In the genomic region with DNA sequence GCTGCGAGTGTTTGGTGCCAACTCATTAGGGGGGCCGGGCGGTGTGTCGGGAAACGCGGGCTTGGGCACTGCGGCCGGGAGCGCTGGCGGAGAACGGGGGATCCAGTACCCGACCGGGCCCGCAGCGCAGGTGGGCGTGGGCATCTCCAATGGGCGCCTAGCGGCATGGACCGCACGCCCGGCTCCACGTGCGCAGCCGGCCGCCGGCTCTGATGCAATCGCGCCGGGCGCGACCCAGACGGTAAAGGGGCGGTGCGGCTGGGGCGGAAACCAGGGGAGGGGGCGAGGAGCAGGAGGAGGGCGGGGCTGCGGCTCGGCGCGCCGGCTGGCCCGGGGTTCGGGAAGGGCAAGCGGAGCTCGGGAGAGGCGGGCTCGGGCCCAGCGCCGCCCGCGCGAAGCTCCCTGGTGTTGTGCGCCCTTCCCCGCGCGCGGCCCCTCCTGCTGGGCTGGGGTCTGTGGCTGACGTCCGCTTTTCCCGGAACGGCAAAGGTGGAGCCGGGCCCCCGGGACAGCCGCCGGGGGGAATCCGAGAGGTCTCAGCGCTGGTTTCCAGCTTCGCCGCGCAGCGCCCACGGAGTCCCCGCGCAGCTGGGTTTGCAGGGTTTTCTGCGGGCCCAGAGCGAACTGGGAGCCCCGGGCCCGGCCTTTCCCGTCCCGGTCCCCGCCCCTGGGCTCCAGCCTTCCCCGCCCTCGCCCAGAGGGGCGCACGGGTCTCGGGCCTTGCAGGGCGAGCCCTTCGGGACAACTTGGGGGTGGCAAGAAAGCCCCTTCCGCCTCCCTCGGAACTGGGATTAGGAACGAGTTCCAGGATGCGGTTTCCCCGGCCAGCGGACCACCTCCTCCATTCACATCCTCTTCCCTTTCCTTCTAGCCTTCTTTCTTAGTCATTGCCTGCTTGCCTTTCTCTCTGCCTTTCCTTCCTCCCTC, we compare ENCODE assay signal across 8 cellular contexts. TPM values are rescaled to one million over a fixed set of nuclear protein-coding genes. Genes with fewer than 3 reads are reported as not detected.
DNase-seq lines count a peak whose midpoint lies in the region; ATAC-seq and TF ChIP-seq lines count a peak whose summit lies in the region.

No MANE protein-coding gene starts in this region.

- H3K36me3 ChIP-seq in Karpas-422 (ENCODE audit: insufficient read depth, low read length), result no peaks in the 10 kb centered on the region
- H3K36me3 ChIP-seq in SK-N-MC (ENCODE audit: insufficient read depth, low read length), result no peaks in the 10 kb centered on the region
- no peaks in the 10 kb centered on the region for H3K36me3 ChIP-seq in osteoblast (ENCODE audit: insufficient read depth, low read length)
- H3K36me3 ChIP-seq in testis (ENCODE audit: low read depth, missing control alignments), result no peaks in the 10 kb centered on the region

- H2AFZ ChIP-seq in Karpas-422 (ENCODE audit: low read length) (no peak overlapping the region), osteoblast (ENCODE audit: low read length) (peak overlapping the region; percentile 14)

- H3K9ac ChIP-seq in Karpas-422 (ENCODE audit: low read length), result peak overlapping the region; percentile 99
- H3K9ac ChIP-seq in SK-N-MC (ENCODE audit: insufficient read length), result peak overlapping the region; percentile 89

- peak; percentile 90 for DNase-seq in ELF-1 (ENCODE audit: low read depth, low spot score)
- DNase-seq in Karpas-422, result peak; percentile 95
- DNase-seq in SK-N-MC (ENCODE audit: low read depth, low spot score), result no peak
- peak; percentile 87 for DNase-seq in activated naive CD4-positive, alpha-beta T cell treated with anti-CD3 and anti-CD28 coated beads, Interleukin-2, amount 50 U/mL, for 16 hours
- peak; percentile 47 for DNase-seq in globus pallidus (ENCODE audit: low spot score)
- peak; percentile 99 for DNase-seq in osteoblast (ENCODE audit: insufficient read length, low spot score, missing footprints)
- DNase-seq in testis, result peak; percentile 91

- H3K4me3 ChIP-seq in Karpas-422 (ENCODE audit: low read length) (peak overlapping the region; percentile 83), SK-N-MC (peak overlapping the region; percentile 82), osteoblast (ENCODE audit: insufficient read depth, low read length) (peak overlapping the region; percentile 91), testis (peak overlapping the region; percentile 76 to 86)

- peak; percentile 13 for TF ChIP-seq POLR2A in testis (IDR thresholded peaks at IDR 0.05)

- H3K9me2 ChIP-seq in Karpas-422 (replicated peaks; ENCODE audit: insufficient read depth, low read length), result no peaks in the 10 kb centered on the region

- H3K9me3 ChIP-seq in Karpas-422 (ENCODE audit: low read length), result no peaks in the 10 kb centered on the region
- no peaks in the 10 kb centered on the region for H3K9me3 ChIP-seq in SK-N-MC (ENCODE audit: low read depth, low read length)
- H3K9me3 ChIP-seq in osteoblast (ENCODE audit: low read depth, low read length), result no peaks in the 10 kb centered on the region
- no peaks in the 10 kb centered on the region for H3K9me3 ChIP-seq in testis

- 1% methylated on average over 15 to 94 of the region's 95 CpGs for WGBS in testis, 2 donors

- H3K79me2 ChIP-seq in Karpas-422 (ENCODE audit: low read length) (peaks cover 64% of the 10 kb centered on the region), osteoblast (ENCODE audit: insufficient read depth, low read length) (peaks cover 47% of the 10 kb centered on the region)

- H3K27me3 ChIP-seq in Karpas-422 (ENCODE audit: low read length), result no peaks in the 10 kb centered on the region
- H3K27me3 ChIP-seq in osteoblast (ENCODE audit: insufficient read depth, low read length), result no peaks in the 10 kb centered on the region
- no peaks in the 10 kb centered on the region for H3K27me3 ChIP-seq in testis

- ATAC-seq in GM21825 (IDR thresholded peaks at IDR 0.05; ENCODE audit: unreplicated experiment), result peak; percentile 77

- intact Hi-C loops in testis (cut with DNase I; ENCODE audit: low total_unique reads), result no loop called here

- TF ChIP-seq CTCF in osteoblast (IDR thresholded peaks at IDR 0.05; ENCODE audit: extremely low read depth, low read depth, low read length) (no peak), testis (IDR thresholded peaks at IDR 0.05) (no peak)

- peak overlapping the region; percentile 84 for H3K4me2 ChIP-seq in Karpas-422 (ENCODE audit: low read depth, low read length, poor library complexity, severe bottlenecking)
- H3K4me2 ChIP-seq in osteoblast (ENCODE audit: insufficient read depth, low read length), result peak overlapping the region; percentile 89

- H4K20me1 ChIP-seq in Karpas-422 (ENCODE audit: insufficient read depth, low read depth, low read length) (peaks cover 19% of the 10 kb centered on the region; the same call in 1 of the 2 replicates), osteoblast (ENCODE audit: insufficient read depth, low read length) (no peaks in the 10 kb centered on the region)

- H3K27ac ChIP-seq in Karpas-422 (ENCODE audit: low read length) (peak overlapping the region; percentile 78), SK-N-MC (peak overlapping the region; percentile 69), osteoblast (ENCODE audit: low read depth, low read length) (peak overlapping the region; percentile 93), testis (peak overlapping the region; percentile 91 to 92)

- H3K4me1 ChIP-seq in Karpas-422 (ENCODE audit: low read length), result peaks cover 19% of the 10 kb centered on the region
- peaks cover 15% of the 10 kb centered on the region for H3K4me1 ChIP-seq in osteoblast (ENCODE audit: insufficient read depth, low read length)
- peaks cover 19% of the 10 kb centered on the region for H3K4me1 ChIP-seq in testis

RNA-seq across cellular contexts. Expression of a gene that starts 0.9 kb away (rescaled TPM):
- 60.7 and 60.8 TPM in 2 replicates for total RNA-seq in Karpas-422 (2014; rRNA removed; shearing (Covaris generic); ENCODE audit: low replicate concordance)
- total RNA-seq in osteoblast, result 56.8 and 58.0 TPM in 2 replicates
- 10 to 100 TPM; 29.5 to 35.3 TPM for total RNA-seq in testis
- 23.4 TPM for polyA plus RNA-seq in testis (ENCODE audit: insufficient read depth, low read depth, low replicate concordance)
